ENCODE assay signal across 25 cellular contexts in the genomic region with DNA sequence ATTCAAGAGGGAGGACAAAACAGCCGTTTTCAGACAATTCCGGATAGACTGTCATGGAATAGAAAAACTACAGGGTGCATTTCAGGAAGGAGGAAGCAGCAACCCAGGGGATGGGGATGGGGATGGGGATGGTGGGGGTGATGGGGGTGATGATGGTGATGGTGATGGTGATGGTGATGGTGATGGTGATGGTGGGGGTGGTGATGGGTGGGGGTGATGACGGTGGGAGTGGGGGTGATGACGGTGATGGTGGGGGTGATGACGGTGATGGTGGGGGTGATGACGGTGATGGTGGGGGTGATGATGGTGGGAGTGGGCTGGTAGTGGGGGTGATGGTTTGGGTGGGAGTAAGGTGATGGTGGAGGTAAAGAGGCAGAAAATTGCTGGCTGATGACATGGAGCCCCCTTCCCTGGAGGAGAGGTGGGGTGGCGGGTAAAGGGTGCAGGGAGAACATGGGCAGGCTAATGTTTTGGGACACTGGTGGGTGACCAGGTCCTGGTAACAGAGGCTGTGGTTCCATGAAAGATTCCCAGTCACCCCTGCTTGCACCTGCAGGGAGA. TPM values are rescaled to one million over a fixed set of nuclear protein-coding genes. Genes with fewer than 3 reads are reported as not detected.
A peak's percentile ranks its signal among the peaks of the same experiment; 100 is the strongest.
DNase-seq lines count a peak whose midpoint lies in the region; ATAC-seq, FAIRE-seq and TF ChIP-seq lines count a peak whose summit lies in the region.
"Had no signal": no experiment of that assay in that cellular context is flagged by ENCODE, and none has a peak within 500 bp of the region (broad histone marks: within the 10 kb centered on the region; RNA-seq: fewer than 3 reads in every experiment).

No MANE protein-coding gene starts in this region.

- H2BK120ac ChIP-seq in H1 (replicated peaks; ENCODE audit: low read depth, low read length) = no peak overlapping the region

- H3K4me2 ChIP-seq in HepG2 (ENCODE audit: low read depth, low read length) = no peak overlapping the region
- H3K4me2 ChIP-seq in H1 (ENCODE audit: insufficient read depth in 1 of 2, low read depth in 2 of 2, low read length in 2 of 2) = no peak overlapping the region

- no peaks in the 10 kb centered on the region; the same call in 1 of the 2 replicates for H3K23me2 ChIP-seq in H1 (ENCODE audit: low read depth, low read length)

- H2BK15ac ChIP-seq in H1 (ENCODE audit: low read length) = no peak overlapping the region

- no peak overlapping the region for H3K4ac ChIP-seq in H1 (replicated peaks; ENCODE audit: insufficient read length, low read depth, low read length)

- no peak overlapping the region for H3K14ac ChIP-seq in H1 (ENCODE audit: insufficient read length)

- intact Hi-C loops in HepG2 (cut with micrococcal nuclease; ENCODE audit: unreplicated experiment) = no loop called here
- intact Hi-C loops in right lobe of liver (cut with DNase I) = loop anchor here in 1 of 2 donors (10.0 kb wide), 1 partner anchor 45 kb away; the partner anchor contains the start of gene ADRM1
- intact Hi-C loops in cardiac septum (cut with DNase I) = no loop called here

- H2AK5ac ChIP-seq in H1 (ENCODE audit: low read depth, low read length) = no peak overlapping the region

- WGBS in HepG2 (ENCODE audit: low lambda C conversion rate) = 88% methylated on average over 7 of the region's 7 CpGs
- WGBS in right lobe of liver (ENCODE audit: insufficient coverage, low coverage, low lambda C conversion rate, missing lambda C conversion rate) = 42% methylated on average over 6 of the region's 7 CpGs
- 88% methylated on average over 3 of the region's 7 CpGs; no CpG with 5 or more reads in 1 of the 2 experiments for WGBS in H1 (ENCODE audit: extremely low coverage in 1 of 2, insufficient coverage in 1 of 2, insufficient read length in 1 of 2, insufficient replicate concordance in 2 of 2, low coverage in 1 of 2, low lambda C conversion rate in 2 of 2, missing lambda C conversion rate in 1 of 2), 2 experiments

- FAIRE-seq in HepG2 (lab: Jason Lieb, UNC) = peak; percentile 56
- no peak for FAIRE-seq in H1 (lab: Jason Lieb, UNC)
- FAIRE-seq in urothelium cell line (lab: Jason Lieb, UNC) = peak; percentile 99
- FAIRE-seq: D721Med, islet of Langerhans had no signal

- H4K8ac ChIP-seq in H1 (ENCODE audit: extremely low read depth, insufficient read depth, low read length) = peak overlapping the region; percentile 15; the same call in 1 of the 2 replicates

- in situ Hi-C loops in HepG2 (cut with HindIII; ENCODE audit: extremely low pct_ligation_motif_present, low pct_unique_long_range_greater_than_20kb) (no loop called here), ACHN (cut with HindIII; ENCODE audit: low pct_ligation_motif_present, low pct_unique_long_range_greater_than_20kb, low sequenced_read_pairs) (no loop called here)

- no peak overlapping the region for H3K4me3 Mint-ChIP-seq in memory B cell
- H3K4me3 Mint-ChIP-seq: activated B cell treated with CpG ODN at 0.5 μM for 24 hours had no signal

- no peak for DNase-seq in HepG2 (ENCODE audit: low spot score)
- no peak for DNase-seq in right lobe of liver
- no peak for DNase-seq in H1 (ENCODE audit: low read depth in 1 of 2, low spot score in 2 of 2)
- no peak for DNase-seq in memory B cell (ENCODE audit: low spot score in 2 of 2)
- peak; percentile 76 for DNase-seq in urothelium cell line (ENCODE audit: low spot score)
- DNase-seq in activated CD4-positive, CD25-positive, alpha-beta regulatory T cell treated with anti-CD3 and anti-CD28 coated beads, Interleukin-2, amount 50 U/mL, for 72 hours = no peak
- DNase-seq in ACHN = no peak
- no peak for DNase-seq in cardiac septum (ENCODE audit: low spot score)
- DNase-seq: activated B cell treated with CpG ODN at 0.5 μM for 24 hours; activated naive CD4-positive, alpha-beta T cell treated with Interleukin-2 at 50 U/mL for 16 hours; activated T-cell treated with anti-CD3 and anti-CD28 coated beads, Interleukin-2, amount 50 U/mL, for 1 hour; C1 segment of cervical spinal cord; EL; foreskin fibroblast; GOT3; hypothalamus; naive B cell; SHP77 treated with DMSO at 0.1 percent for 48 hours; spleen; stimulated activated CD4-positive, alpha-beta T cell treated with anti-CD3 and anti-CD28 coated beads, Interleukin-4, amount 100 ng/mL, for 24 hours; stimulated activated naive CD4-positive, alpha-beta T cell treated with Interleukin-2 at 50 U/mL for 16 hours had no signal

- peak overlapping the region; percentile 80 for H3K27ac Mint-ChIP-seq in memory B cell
- H3K27ac Mint-ChIP-seq: activated B cell treated with CpG ODN at 0.5 μM for 24 hours had no signal

- H3K4me3 ChIP-seq in HepG2 (replicated peaks in 1 of 3; ENCODE audit: insufficient read depth in 1 of 3, low read depth in 2 of 3, low read length in 3 of 3) (no peak overlapping the region), right lobe of liver (no peak overlapping the region), H1 (ENCODE audit: extremely low read depth in 1 of 4, insufficient read depth in 2 of 4, low read depth in 3 of 4, low read length in 4 of 4) (no peak overlapping the region)
- H3K4me3 ChIP-seq: cardiac muscle cell, MG63, spleen had no signal

- H3K4me1 Mint-ChIP-seq in memory B cell = peaks cover 5% of the 10 kb centered on the region

- H3K36me3 Mint-ChIP-seq in memory B cell = peaks cover 9% of the 10 kb centered on the region

- peaks cover 30% of the 10 kb centered on the region for H3K4me1 ChIP-seq in HepG2 (ENCODE audit: insufficient read depth, low read length)
- peaks cover 0 to 20% (median 2%) of the 10 kb centered on the region in 4 donors for H3K4me1 ChIP-seq in right lobe of liver
- H3K4me1 ChIP-seq in H1 (replicated peaks in 1 of 4; ENCODE audit: control insufficient read depth in 3 of 4, insufficient read depth in 4 of 4, low read length in 3 of 4) = peaks cover 0 to 7% (median 4%) of the 10 kb centered on the region in 4 experiments; a peak in 6 of 7 replicates

- H3K9me3 ChIP-seq in HepG2 (ENCODE audit: low read length) (no peaks in the 10 kb centered on the region), right lobe of liver (no peaks in the 10 kb centered on the region), H1 (ENCODE audit: insufficient read depth in 2 of 2, low read depth in 1 of 2, low read length in 1 of 2) (peaks cover 0 to 3% of the 10 kb centered on the region in 2 experiments; a peak in 2 of 4 replicates)

- H2BK12ac ChIP-seq in H1 (ENCODE audit: low read depth, low read length) = no peak overlapping the region

- H3K27ac ChIP-seq in HepG2 (ENCODE audit: extremely low read length, insufficient read depth, low read length) (peak overlapping the region; percentile 3), right lobe of liver (no peak overlapping the region), H1 (ENCODE audit: low read depth, low read length) (no peak overlapping the region)
- H3K27ac ChIP-seq: cardiac muscle cell, spleen had no signal

- no peak overlapping the region for H3K18ac ChIP-seq in H1 (ENCODE audit: extremely low read depth, low read length)

- TF ChIP-seq POLR2A in HepG2 (IDR thresholded peaks at IDR 0.05; ENCODE audit: insufficient read depth in 1 of 2, low read depth in 2 of 2, low read length in 2 of 2) (no peak), right lobe of liver (IDR thresholded peaks at IDR 0.05) (no peak), H1 (IDR thresholded peaks at IDR 0.05; ENCODE audit: control extremely low read depth in 1 of 2, low read depth in 2 of 2, low read length in 2 of 2) (no peak; a peak in 1 of 3 replicates)

- no TSS peak for BruUV-seq in HepG2 (replicated peaks; lab: Mats Ljungman, UMichigan)

- H2BK5ac ChIP-seq in H1 (ENCODE audit: low read depth, low read length) = no peak overlapping the region

- no peak overlapping the region for H2AFZ ChIP-seq in HepG2 (ENCODE audit: low read length)
- H2AFZ ChIP-seq in H1 (ENCODE audit: low read length) = no peak overlapping the region

- POLR2A ChIA-PET in HepG2 (lab: Yijun Ruan, JAX) (interaction anchor here (0.9 to 5.8 kb wide), 4 partner anchors 10 to 26 kb away, joined by 3 to 62 read pairs (median 8); partner anchors contain the start of gene LAMA5), H1 (lab: Charles Lee; ENCODE audit: partially characterized antibody) (interaction anchor here (0.6 to 12.3 kb wide), 17 partner anchors 8 to 43 kb away, joined by 3 to 114 read pairs (median 4); partner anchors contain the start of gene LAMA5)

- H4K91ac ChIP-seq in H1 (replicated peaks; ENCODE audit: insufficient read length, low read length) = no peak overlapping the region

- CTCF ChIA-PET in HepG2 (lab: Yijun Ruan, JAX; ENCODE audit: low intra/inter-chr PET ratio, low total read pairs) (no interaction called here), H1 (lab: Charles Lee; ENCODE audit: partially characterized antibody) (interaction anchor here (0.6 to 2.7 kb wide), 9 partner anchors 10 to 244 kb away, joined by 3 to 13 read pairs (median 3); no protein-coding TSS in a partner anchor)

- TF ChIP-seq CTCF in HepG2 (CRISPR knock-in tag; IDR thresholded peaks at IDR 0.05) (no peak), right lobe of liver (IDR thresholded peaks at IDR 0.05) (no peak), H1 (IDR thresholded peaks at IDR 0.05; ENCODE audit: control extremely low read depth in 1 of 3, insufficient read depth in 1 of 3, low read depth in 1 of 3, low read length in 3 of 3) (no peak)

- H3K79me2 ChIP-seq in HepG2 (ENCODE audit: insufficient read depth, low read length) = peaks cover 9% of the 10 kb centered on the region
- peaks cover 4 to 13% of the 10 kb centered on the region in 2 experiments; a peak in 2 of 4 replicates for H3K79me2 ChIP-seq in H1 (ENCODE audit: control insufficient read depth in 1 of 2, insufficient read depth in 2 of 2, low read length in 2 of 2)

- H3K27me3 Mint-ChIP-seq in memory B cell = no peaks in the 10 kb centered on the region
- H3K27me3 Mint-ChIP-seq: activated B cell treated with CpG ODN at 0.5 μM for 24 hours, naive B cell had no signal

- TF ChIP-seq RAD21 in HepG2 (CRISPR knock-in tag; IDR thresholded peaks at IDR 0.05) (no peak), H1 (IDR thresholded peaks at IDR 0.05 in 1 of 2, conservative IDR thresholded peaks at IDR 0.05 in 1 of 2; ENCODE audit: low read depth in 2 of 2, low read length in 2 of 2) (no peak)

- TF ChIP-seq EP300 in HepG2 (IDR thresholded peaks at IDR 0.05; ENCODE audit: low read depth in 2 of 2, low read length in 2 of 2) (no peak), HepG2 (CRISPR knock-in tag; IDR thresholded peaks at IDR 0.05; ENCODE audit: borderline replicate concordance) (no peak), H1 (IDR thresholded peaks at IDR 0.05; ENCODE audit: borderline replicate concordance in 1 of 2, low read depth in 2 of 2, low read length in 2 of 2) (no peak)

- no peak overlapping the region for H3K56ac ChIP-seq in H1 (replicated peaks; ENCODE audit: insufficient read length, low read depth, low read length)

- peaks cover 5% of the 10 kb centered on the region for H3K9me3 Mint-ChIP-seq in memory B cell

- H3K9ac ChIP-seq in HepG2 (ENCODE audit: insufficient read depth, low read depth, low read length) (no peak overlapping the region), H1 (replicated peaks in 1 of 4; ENCODE audit: extremely low read depth in 1 of 4, low read depth in 3 of 4, low read length in 3 of 4) (no peak overlapping the region)

- H3K36me3 ChIP-seq in HepG2 (replicated peaks in 1 of 2; ENCODE audit: control insufficient read depth in 1 of 2, insufficient read depth in 2 of 2, low read length in 2 of 2) = peaks cover 36 to 56% of the 10 kb centered on the region in 2 experiments
- peaks cover 0 to 6% (median 0%) of the 10 kb centered on the region in 4 donors for H3K36me3 ChIP-seq in right lobe of liver
- H3K36me3 ChIP-seq in H1 (ENCODE audit: control insufficient read depth in 2 of 4, insufficient read depth in 4 of 4, low read length in 3 of 4) = peaks cover 23 to 61% (median 54%) of the 10 kb centered on the region in 4 experiments; a peak in 7 of 8 replicates

- H4K5ac ChIP-seq in H1 (ENCODE audit: insufficient read length, low read depth, low read length) = no peak overlapping the region

- no peaks in the 10 kb centered on the region for H3K27me3 ChIP-seq in HepG2 (ENCODE audit: control insufficient read depth in 1 of 2, insufficient read depth in 2 of 2, low read length in 2 of 2)
- no peaks in the 10 kb centered on the region for H3K27me3 ChIP-seq in right lobe of liver
- H3K27me3 ChIP-seq in H1 (replicated peaks in 1 of 4; ENCODE audit: control insufficient read depth in 3 of 4, extremely low read depth in 1 of 4, insufficient read depth in 3 of 4, low read length in 3 of 4) = no peaks in the 10 kb centered on the region
- H3K27me3 ChIP-seq: cardiac muscle cell, MG63, spleen had no signal

- H3K79me1 ChIP-seq in H1 (ENCODE audit: low read depth, low read length) = peaks cover 9% of the 10 kb centered on the region

- no peak overlapping the region for H3K23ac ChIP-seq in H1 (ENCODE audit: insufficient read length)

- peaks cover 7% of the 10 kb centered on the region; the same call in 1 of the 2 replicates for H4K20me1 ChIP-seq in HepG2 (ENCODE audit: insufficient read depth, low read length)
- peaks cover 0 to 14% of the 10 kb centered on the region in 2 experiments for H4K20me1 ChIP-seq in H1 (replicated peaks in 1 of 2; ENCODE audit: control insufficient read depth in 1 of 2, insufficient read depth in 2 of 2, low read length in 2 of 2)

- H2BK20ac ChIP-seq in H1 (ENCODE audit: low read length) = no peak overlapping the region

- ATAC-seq in HepG2 (no peak), right lobe of liver (no peak), memory B cell (ENCODE audit: low read depth) (no peak)

RNA-seq across cellular contexts. Expression of gene LAMA5, which starts 17.5 kb away (rescaled TPM):
- total RNA-seq in HepG2 (2016; rRNA removed; fragmentation: Illumina TruSeq; extraction: Trizol) (28.5 and 44.7 TPM in 2 replicates), right lobe of liver (10 to 100 TPM; 30.3 to 80.8 (median 47.1) TPM), cardiac septum (101 TPM)
- 32.2 and 40.1 TPM in 2 replicates for total RNA-seq in HepG2 (2016; cell fraction: cytosol; rRNA removed; fragmentation: Illumina TruSeq; extraction: Trizol; ENCODE audit: low read depth)
- total RNA-seq in HepG2 (2016; cell fraction: insoluble cytoplasmic fraction; rRNA removed; fragmentation: Illumina TruSeq; extraction: Trizol) = 24.0 and 53.5 TPM in 2 replicates
- 23.5 and 24.2 TPM in 2 replicates for total RNA-seq in HepG2 (2016; cell fraction: membrane; rRNA removed; fragmentation: Illumina TruSeq; extraction: Trizol)
- 108 and 131 TPM in 2 replicates for total RNA-seq in HepG2 (2016; cell fraction: nucleus; rRNA removed; fragmentation: Illumina TruSeq; extraction: Trizol)
- polyA plus RNA-seq in HepG2 (2011; rRNA removed) (21.0 and 22.7 TPM in 2 replicates), H1 (2011; rRNA removed) (34.4 and 90.7 TPM in 2 replicates)
- 9.5 and 17.6 TPM in 2 replicates for polyA plus RNA-seq in HepG2 (2011; cell fraction: cytosol; rRNA removed)
- 504 and 754 TPM in 2 replicates for polyA plus RNA-seq in HepG2 (2011; cell fraction: nucleus; rRNA removed)
- polyA plus RNA-seq in HepG2 (2012) = 96.2 and 135 TPM in 2 replicates
- polyA plus RNA-seq in HepG2 (2016; cell fraction: cytosol; fragmentation: Illumina TruSeq; extraction: Trizol; ENCODE audit: low read depth) = 12.5 and 12.7 TPM in 2 replicates
- 34.3 and 49.3 TPM in 2 replicates for polyA plus RNA-seq in HepG2 (2016; cell fraction: insoluble cytoplasmic fraction; fragmentation: Illumina TruSeq; extraction: Trizol; ENCODE audit: low read depth)
- polyA plus RNA-seq in HepG2 (2016; cell fraction: membrane; fragmentation: Illumina TruSeq; extraction: Trizol; ENCODE audit: low read depth) = 14.2 and 17.2 TPM in 2 replicates
- polyA plus RNA-seq in HepG2 (2016; cell fraction: nucleus; fragmentation: Illumina TruSeq; extraction: Trizol; ENCODE audit: insufficient read depth, low read depth) = 598 and 620 TPM in 2 replicates
- 26.2 and 35.7 TPM in 2 replicates for polyA minus RNA-seq in HepG2 (2011; rRNA and poly(A)+ RNA removed; ENCODE audit: low replicate concordance)
- 23.2 and 27.1 TPM in 2 replicates for polyA minus RNA-seq in HepG2 (2011; cell fraction: cytosol; rRNA and poly(A)+ RNA removed)
- 70.0 and 71.2 TPM in 2 replicates for polyA minus RNA-seq in HepG2 (2011; cell fraction: nucleus; rRNA and poly(A)+ RNA removed)
- 210 and 225 TPM in 2 replicates for total RNA-seq in H1 (2021; fragmentation: NEBNext Ultra II Directional; extraction: Animal tissue kit (Norgen Biotek cat#: 25700))
- polyA plus RNA-seq in H1 (2011; cell fraction: cytosol; rRNA removed) = 57.6 TPM
- 648 TPM for polyA plus RNA-seq in H1 (2011; cell fraction: nucleus; rRNA removed)
- 136 to 235 TPM (median 223 TPM) in 4 replicates for polyA plus RNA-seq in H1 (2012, experiment 1 of 2)
- polyA plus RNA-seq in H1 (2012, experiment 2 of 2) = 130 TPM
- polyA plus RNA-seq in H1 (2013, experiment 1 of 2) = 107 TPM
- 82.4 TPM for polyA plus RNA-seq in H1 (2013, experiment 2 of 2)
- 24.2 and 31.4 TPM in 2 replicates for polyA minus RNA-seq in H1 (2011; rRNA and poly(A)+ RNA removed)
- 70.1 TPM for polyA minus RNA-seq in H1 (2011; cell fraction: cytosol; rRNA and poly(A)+ RNA removed)
- 212 TPM for polyA minus RNA-seq in H1 (2011; cell fraction: nucleus; rRNA and poly(A)+ RNA removed)

RNA-seq across cellular contexts. Expression of gene RPS21, which starts 37.3 kb away (rescaled TPM):
- 2,584 and 2,647 TPM in 2 replicates for total RNA-seq in HepG2 (2016; rRNA removed; fragmentation: Illumina TruSeq; extraction: Trizol)
- 3,497 and 3,511 TPM in 2 replicates for total RNA-seq in HepG2 (2016; cell fraction: cytosol; rRNA removed; fragmentation: Illumina TruSeq; extraction: Trizol; ENCODE audit: low read depth)
- 2,606 and 2,768 TPM in 2 replicates for total RNA-seq in HepG2 (2016; cell fraction: insoluble cytoplasmic fraction; rRNA removed; fragmentation: Illumina TruSeq; extraction: Trizol)
- 4,939 and 5,761 TPM in 2 replicates for total RNA-seq in HepG2 (2016; cell fraction: membrane; rRNA removed; fragmentation: Illumina TruSeq; extraction: Trizol)
- 1,156 and 1,166 TPM in 2 replicates for total RNA-seq in HepG2 (2016; cell fraction: nucleus; rRNA removed; fragmentation: Illumina TruSeq; extraction: Trizol)
- 9,925 and 11,063 TPM in 2 replicates for polyA plus RNA-seq in HepG2 (2011; rRNA removed)
- 11,031 and 15,081 TPM in 2 replicates for polyA plus RNA-seq in HepG2 (2011; cell fraction: cytosol; rRNA removed)
- polyA plus RNA-seq in HepG2 (2011; cell fraction: nucleus; rRNA removed) = 5,156 and 5,267 TPM in 2 replicates
- polyA plus RNA-seq in HepG2 (2012) = 6,658 and 8,852 TPM in 2 replicates
- polyA plus RNA-seq in HepG2 (2016; cell fraction: cytosol; fragmentation: Illumina TruSeq; extraction: Trizol; ENCODE audit: low read depth) = 5,362 and 5,590 TPM in 2 replicates
- 3,197 and 3,428 TPM in 2 replicates for polyA plus RNA-seq in HepG2 (2016; cell fraction: insoluble cytoplasmic fraction; fragmentation: Illumina TruSeq; extraction: Trizol; ENCODE audit: low read depth)
- polyA plus RNA-seq in HepG2 (2016; cell fraction: membrane; fragmentation: Illumina TruSeq; extraction: Trizol; ENCODE audit: low read depth) = 5,998 and 6,820 TPM in 2 replicates
- polyA plus RNA-seq in HepG2 (2016; cell fraction: nucleus; fragmentation: Illumina TruSeq; extraction: Trizol; ENCODE audit: insufficient read depth, low read depth) = 2,753 and 2,989 TPM in 2 replicates
- 2,340 and 3,999 TPM in 2 replicates for polyA minus RNA-seq in HepG2 (2011; rRNA and poly(A)+ RNA removed; ENCODE audit: low replicate concordance)
- 1,154 and 1,167 TPM in 2 replicates for polyA minus RNA-seq in HepG2 (2011; cell fraction: cytosol; rRNA and poly(A)+ RNA removed)
- polyA minus RNA-seq in HepG2 (2011; cell fraction: nucleus; rRNA and poly(A)+ RNA removed) = 809 and 896 TPM in 2 replicates
- 100 to 1,000 TPM; 339 to 696 (median 413) TPM for total RNA-seq in right lobe of liver
- total RNA-seq in H1 (2021; fragmentation: NEBNext Ultra II Directional; extraction: Animal tissue kit (Norgen Biotek cat#: 25700)) = 1,787 and 1,829 TPM in 2 replicates
- 7,219 and 8,331 TPM in 2 replicates for polyA plus RNA-seq in H1 (2011; rRNA removed)
- 7,720 TPM for polyA plus RNA-seq in H1 (2011; cell fraction: cytosol; rRNA removed)
- 4,705 TPM for polyA plus RNA-seq in H1 (2011; cell fraction: nucleus; rRNA removed)
- polyA plus RNA-seq in H1 (2012, experiment 1 of 2) = 4,429 to 5,604 TPM (median 4,871 TPM) in 4 replicates
- polyA plus RNA-seq in H1 (2012, experiment 2 of 2) = 4,124 TPM
- 4,907 TPM for polyA plus RNA-seq in H1 (2013, experiment 1 of 2)
- 4,204 TPM for polyA plus RNA-seq in H1 (2013, experiment 2 of 2)
- polyA minus RNA-seq in H1 (2011; rRNA and poly(A)+ RNA removed) = 654 and 663 TPM in 2 replicates
- 718 TPM for polyA minus RNA-seq in H1 (2011; cell fraction: cytosol; rRNA and poly(A)+ RNA removed)
- polyA minus RNA-seq in H1 (2011; cell fraction: nucleus; rRNA and poly(A)+ RNA removed) = 1,108 TPM
- 466 TPM for total RNA-seq in cardiac septum

RNA-seq across cellular contexts. Expression of gene ADRM1, which starts 46.8 kb away (rescaled TPM):
- total RNA-seq in HepG2 (2016; rRNA removed; fragmentation: Illumina TruSeq; extraction: Trizol) (143 and 154 TPM in 2 replicates), right lobe of liver (100 to 1,000 TPM in 2 of 6 experiments, 10 to 100 TPM in 4; 49.5 to 139 (median 55.7) TPM), cardiac septum (79.9 TPM)
- total RNA-seq in HepG2 (2016; cell fraction: cytosol; rRNA removed; fragmentation: Illumina TruSeq; extraction: Trizol; ENCODE audit: low read depth) = 51.6 and 53.2 TPM in 2 replicates
- 149 and 159 TPM in 2 replicates for total RNA-seq in HepG2 (2016; cell fraction: insoluble cytoplasmic fraction; rRNA removed; fragmentation: Illumina TruSeq; extraction: Trizol)
- total RNA-seq in HepG2 (2016; cell fraction: membrane; rRNA removed; fragmentation: Illumina TruSeq; extraction: Trizol) = 59.3 and 62.8 TPM in 2 replicates
- 76.2 and 86.5 TPM in 2 replicates for total RNA-seq in HepG2 (2016; cell fraction: nucleus; rRNA removed; fragmentation: Illumina TruSeq; extraction: Trizol)
- polyA plus RNA-seq in HepG2 (2011; rRNA removed) (92.9 and 106 TPM in 2 replicates), H1 (2011; rRNA removed) (214 and 260 TPM in 2 replicates)
- polyA plus RNA-seq in HepG2 (2011; cell fraction: cytosol; rRNA removed) = 90.4 and 144 TPM in 2 replicates
- 158 and 185 TPM in 2 replicates for polyA plus RNA-seq in HepG2 (2011; cell fraction: nucleus; rRNA removed)
- polyA plus RNA-seq in HepG2 (2012) = 62.1 and 86.3 TPM in 2 replicates
- polyA plus RNA-seq in HepG2 (2016; cell fraction: cytosol; fragmentation: Illumina TruSeq; extraction: Trizol; ENCODE audit: low read depth) = 50.3 and 52.6 TPM in 2 replicates
- 185 and 189 TPM in 2 replicates for polyA plus RNA-seq in HepG2 (2016; cell fraction: insoluble cytoplasmic fraction; fragmentation: Illumina TruSeq; extraction: Trizol; ENCODE audit: low read depth)
- 54.2 and 55.6 TPM in 2 replicates for polyA plus RNA-seq in HepG2 (2016; cell fraction: membrane; fragmentation: Illumina TruSeq; extraction: Trizol; ENCODE audit: low read depth)
- polyA plus RNA-seq in HepG2 (2016; cell fraction: nucleus; fragmentation: Illumina TruSeq; extraction: Trizol; ENCODE audit: insufficient read depth, low read depth) = 165 and 171 TPM in 2 replicates
- polyA minus RNA-seq in HepG2 (2011; rRNA and poly(A)+ RNA removed; ENCODE audit: low replicate concordance) = 92.6 and 107 TPM in 2 replicates
- polyA minus RNA-seq in HepG2 (2011; cell fraction: cytosol; rRNA and poly(A)+ RNA removed) = 50.7 and 55.0 TPM in 2 replicates
- polyA minus RNA-seq in HepG2 (2011; cell fraction: nucleus; rRNA and poly(A)+ RNA removed) = 47.2 and 49.4 TPM in 2 replicates
- total RNA-seq in H1 (2021; fragmentation: NEBNext Ultra II Directional; extraction: Animal tissue kit (Norgen Biotek cat#: 25700)) = 126 and 138 TPM in 2 replicates
- polyA plus RNA-seq in H1 (2011; cell fraction: cytosol; rRNA removed) = 209 TPM
- polyA plus RNA-seq in H1 (2011; cell fraction: nucleus; rRNA removed) = 180 TPM
- 119 to 168 TPM (median 157 TPM) in 4 replicates for polyA plus RNA-seq in H1 (2012, experiment 1 of 2)
- 141 TPM for polyA plus RNA-seq in H1 (2012, experiment 2 of 2)
- polyA plus RNA-seq in H1 (2013, experiment 1 of 2) = 137 TPM
- 131 TPM for polyA plus RNA-seq in H1 (2013, experiment 2 of 2)
- 39.2 and 45.4 TPM in 2 replicates for polyA minus RNA-seq in H1 (2011; rRNA and poly(A)+ RNA removed)
- 68.0 TPM for polyA minus RNA-seq in H1 (2011; cell fraction: cytosol; rRNA and poly(A)+ RNA removed)
- polyA minus RNA-seq in H1 (2011; cell fraction: nucleus; rRNA and poly(A)+ RNA removed) = 67.0 TPM

RNA-seq across cellular contexts. Expression of gene CABLES2, which starts 57.5 kb away (rescaled TPM):
- total RNA-seq in HepG2 (2016; rRNA removed; fragmentation: Illumina TruSeq; extraction: Trizol) = 9.7 and 10.2 TPM in 2 replicates
- 3.4 and 4.0 TPM in 2 replicates for total RNA-seq in HepG2 (2016; cell fraction: cytosol; rRNA removed; fragmentation: Illumina TruSeq; extraction: Trizol; ENCODE audit: low read depth)
- 9.2 and 9.3 TPM in 2 replicates for total RNA-seq in HepG2 (2016; cell fraction: insoluble cytoplasmic fraction; rRNA removed; fragmentation: Illumina TruSeq; extraction: Trizol)
- 13.2 and 14.3 TPM in 2 replicates for total RNA-seq in HepG2 (2016; cell fraction: membrane; rRNA removed; fragmentation: Illumina TruSeq; extraction: Trizol)
- total RNA-seq in HepG2 (2016; cell fraction: nucleus; rRNA removed; fragmentation: Illumina TruSeq; extraction: Trizol) = 5.6 and 7.3 TPM in 2 replicates
- 5.2 and 5.9 TPM in 2 replicates for polyA plus RNA-seq in HepG2 (2011; rRNA removed)
- polyA plus RNA-seq in HepG2 (2011; cell fraction: cytosol; rRNA removed) = 4.8 and 5.4 TPM in 2 replicates
- polyA plus RNA-seq in HepG2 (2011; cell fraction: nucleus; rRNA removed) = 6.8 and 7.6 TPM in 2 replicates
- 4.7 and 5.4 TPM in 2 replicates for polyA plus RNA-seq in HepG2 (2012)
- polyA plus RNA-seq in HepG2 (2016; cell fraction: cytosol; fragmentation: Illumina TruSeq; extraction: Trizol; ENCODE audit: low read depth) = 7.5 and 8.3 TPM in 2 replicates
- polyA plus RNA-seq in HepG2 (2016; cell fraction: insoluble cytoplasmic fraction; fragmentation: Illumina TruSeq; extraction: Trizol; ENCODE audit: low read depth) = 20.6 and 26.7 TPM in 2 replicates
- polyA plus RNA-seq in HepG2 (2016; cell fraction: membrane; fragmentation: Illumina TruSeq; extraction: Trizol; ENCODE audit: low read depth) = 20.0 and 22.1 TPM in 2 replicates
- 18.8 and 19.3 TPM in 2 replicates for polyA plus RNA-seq in HepG2 (2016; cell fraction: nucleus; fragmentation: Illumina TruSeq; extraction: Trizol; ENCODE audit: insufficient read depth, low read depth)
- polyA minus RNA-seq in HepG2 (2011; rRNA and poly(A)+ RNA removed; ENCODE audit: low replicate concordance) = 5.3 and 6.3 TPM in 2 replicates
- polyA minus RNA-seq in HepG2 (2011; cell fraction: cytosol; rRNA and poly(A)+ RNA removed) = 4.9 and 6.3 TPM in 2 replicates
- polyA minus RNA-seq in HepG2 (2011; cell fraction: nucleus; rRNA and poly(A)+ RNA removed) = 4.8 and 5.2 TPM in 2 replicates
- 1 to 10 TPM; 1.4 to 2.9 (median 2.5) TPM for total RNA-seq in right lobe of liver
- total RNA-seq in H1 (2021; fragmentation: NEBNext Ultra II Directional; extraction: Animal tissue kit (Norgen Biotek cat#: 25700)) = 8.0 TPM in 2 replicates
- 8.8 and 10.5 TPM in 2 replicates for polyA plus RNA-seq in H1 (2011; rRNA removed)
- polyA plus RNA-seq in H1 (2011; cell fraction: cytosol; rRNA removed) = 6.5 TPM
- polyA plus RNA-seq in H1 (2011; cell fraction: nucleus; rRNA removed) = 9.7 TPM
- 8.2 to 10.9 TPM (median 9.6 TPM) in 4 replicates for polyA plus RNA-seq in H1 (2012, experiment 1 of 2)
- polyA plus RNA-seq in H1 (2012, experiment 2 of 2) = 7.4 TPM
- 5.3 TPM for polyA plus RNA-seq in H1 (2013, experiment 1 of 2)
- 5.6 TPM for polyA plus RNA-seq in H1 (2013, experiment 2 of 2)
- 5.2 and 5.7 TPM in 2 replicates for polyA minus RNA-seq in H1 (2011; rRNA and poly(A)+ RNA removed)
- polyA minus RNA-seq in H1 (2011; cell fraction: cytosol; rRNA and poly(A)+ RNA removed) = 7.8 TPM
- polyA minus RNA-seq in H1 (2011; cell fraction: nucleus; rRNA and poly(A)+ RNA removed) = 4.3 TPM
- total RNA-seq in cardiac septum = 10.7 TPM
